24 cellular contexts compared by ENCODE assay signal in the genomic region with DNA sequence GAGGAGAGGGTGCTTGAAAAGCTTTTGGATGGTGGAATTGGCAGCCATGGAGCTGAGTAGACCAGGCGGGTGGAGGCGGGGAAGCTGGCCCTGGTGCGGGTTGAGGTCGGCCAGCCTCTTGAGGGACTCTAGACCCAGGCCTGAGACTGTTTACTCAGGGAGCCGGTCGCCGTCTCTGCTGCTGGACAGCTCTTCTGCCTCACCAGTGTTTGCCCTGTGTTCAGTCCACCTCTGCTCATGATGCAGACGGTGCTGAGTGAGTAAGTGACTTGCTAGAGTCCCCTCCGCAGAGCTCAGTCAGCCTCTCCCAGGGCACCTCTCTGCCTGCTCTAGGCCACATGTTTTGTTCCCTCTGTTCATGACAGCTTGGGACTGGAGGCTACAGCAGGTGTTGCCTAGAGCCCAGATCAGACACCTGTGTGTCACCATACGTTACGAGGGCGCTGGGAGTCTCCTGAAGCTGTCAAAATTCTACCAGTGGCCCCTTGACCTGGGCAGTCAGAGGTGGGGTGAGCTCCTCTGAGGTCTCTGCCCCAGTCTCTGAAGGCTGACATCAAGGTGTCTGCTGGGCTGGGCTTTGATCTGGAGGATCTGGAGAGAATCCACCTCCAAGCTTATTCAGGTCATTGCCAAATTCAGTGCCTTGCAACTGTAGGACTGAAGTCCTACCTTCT.
A peak's percentile ranks its signal among the peaks of the same experiment; 100 is the strongest.
DNase-seq lines count a peak whose midpoint lies in the region; ATAC-seq and TF ChIP-seq lines count a peak whose summit lies in the region.
"Had no signal": no experiment of that assay in that cellular context is flagged by ENCODE, and none has a peak within 500 bp of the region (broad histone marks: within the 10 kb centered on the region; RNA-seq: fewer than 3 reads in every experiment).

No MANE protein-coding gene starts in this region.

- H3K27ac Mint-ChIP-seq in chondrocyte (ENCODE audit: unreplicated experiment), result no peak overlapping the region
- no peak overlapping the region for H3K27ac Mint-ChIP-seq in activated CD4-positive, alpha-beta memory T cell treated with anti-CD3 and anti-CD28 coated beads, Interleukin-2, amount 10 ng/mL, durations not matched to agents 7 days and 5 days
- H3K27ac Mint-ChIP-seq: activated naive CD4-positive, alpha-beta T cell treated with anti-CD3 and anti-CD28 coated beads, Interleukin-2, amount 50 U/mL, for 72 hours; activated T-helper 1 cell treated with anti-CD3 and anti-CD28 coated beads, Interleukin-12 subunit alpha, Interleukin-12 subunit beta, Interleukin-2, Interleukin-4 antibody, amounts not matched to agents 30 ng/mL and 10 ng/mL and 1 ng/mL, durations not matched to agents 14 hours and 24 hours and 36 hours; dendritic cell treated with granulocyte-macrophage colony-stimulating factor and Interleukin-4, amounts not matched to agents 40 ng/mL and 50 ng/mL, for 4 days; memory B cell had no signal

- H3K27me3 ChIP-seq in lower lobe of right lung (ENCODE audit: low read depth) (peaks cover 15% of the 10 kb centered on the region), upper lobe of left lung (peaks cover 0 to 6% (median 0%) of the 10 kb centered on the region in 4 donors)
- H3K27me3 ChIP-seq: testis had no signal

- CTCF ChIA-PET in HEK293 (lab: Yijun Ruan, JAX), result interaction anchor here (0.6 to 2.0 kb wide), 5 partner anchors 14 to 178 kb away, joined by 3 to 7 read pairs (median 3); no protein-coding TSS in a partner anchor
- CTCF ChIA-PET in activated CD4-positive, alpha-beta memory T cell treated with anti-CD3 and anti-CD28 coated beads, Interleukin-2, amount 10 ng/mL, durations not matched to agents 7 days and 5 days (lab: Charles Lee), result interaction anchor here (0.6 kb wide), 1 partner anchor 382 kb away, joined by 3 read pairs; no protein-coding TSS in a partner anchor

- H3K27ac ChIP-seq in HEK293 (ENCODE audit: extremely low read depth, low read depth, low read length), result no peak overlapping the region
- H3K27ac ChIP-seq in lower lobe of right lung, result no peak overlapping the region
- no peak overlapping the region for H3K27ac ChIP-seq in upper lobe of left lung
- H3K27ac ChIP-seq: gastroesophageal sphincter, testis had no signal

- H3K4me3 Mint-ChIP-seq in chondrocyte (ENCODE audit: unreplicated experiment), result no peak overlapping the region
- H3K4me3 Mint-ChIP-seq in activated CD4-positive, alpha-beta memory T cell treated with anti-CD3 and anti-CD28 coated beads, Interleukin-2, amount 10 ng/mL, durations not matched to agents 7 days and 5 days, result no peak overlapping the region
- H3K4me3 Mint-ChIP-seq: activated T-helper 1 cell treated with anti-CD3 and anti-CD28 coated beads, Interleukin-12 subunit alpha, Interleukin-12 subunit beta, Interleukin-2, Interleukin-4 antibody, amounts not matched to agents 30 ng/mL and 10 ng/mL and 1 ng/mL, durations not matched to agents 14 hours and 24 hours and 36 hours; dendritic cell treated with granulocyte-macrophage colony-stimulating factor and Interleukin-4, amounts not matched to agents 40 ng/mL and 50 ng/mL, for 4 days; memory B cell; naive B cell had no signal

- H3K27me3 Mint-ChIP-seq in chondrocyte (ENCODE audit: low read depth), result peaks cover 62% of the 10 kb centered on the region
- peaks cover 36% of the 10 kb centered on the region for H3K27me3 Mint-ChIP-seq in activated CD4-positive, alpha-beta memory T cell treated with anti-CD3 and anti-CD28 coated beads, Interleukin-2, amount 10 ng/mL, durations not matched to agents 7 days and 5 days

- POLR2A ChIA-PET in HEK293 (lab: Yijun Ruan, JAX), result interaction anchor here (0.7 kb wide), 1 partner anchor 124 kb away, joined by 3 read pairs; no protein-coding TSS in a partner anchor
- POLR2A ChIA-PET in activated CD4-positive, alpha-beta memory T cell treated with anti-CD3 and anti-CD28 coated beads, Interleukin-2, amount 10 ng/mL, durations not matched to agents 7 days and 5 days (lab: Charles Lee), result no interaction called here

- no peaks in the 10 kb centered on the region for H3K36me3 Mint-ChIP-seq in chondrocyte (ENCODE audit: low read depth)
- H3K36me3 Mint-ChIP-seq in activated CD4-positive, alpha-beta memory T cell treated with anti-CD3 and anti-CD28 coated beads, Interleukin-2, amount 10 ng/mL, durations not matched to agents 7 days and 5 days (ENCODE audit: low read depth), result no peaks in the 10 kb centered on the region
- H3K36me3 Mint-ChIP-seq: activated naive CD4-positive, alpha-beta T cell treated with anti-CD3 and anti-CD28 coated beads, Interleukin-2, amount 50 U/mL, for 72 hours; memory B cell; naive B cell had no signal

- H3K9me3 Mint-ChIP-seq in chondrocyte (ENCODE audit: low read depth), result no peaks in the 10 kb centered on the region
- H3K9me3 Mint-ChIP-seq in activated CD4-positive, alpha-beta memory T cell treated with anti-CD3 and anti-CD28 coated beads, Interleukin-2, amount 10 ng/mL, durations not matched to agents 7 days and 5 days, result no peaks in the 10 kb centered on the region
- H3K9me3 Mint-ChIP-seq: activated naive CD4-positive, alpha-beta T cell treated with anti-CD3 and anti-CD28 coated beads, Interleukin-2, amount 50 U/mL, for 72 hours; activated T-helper 1 cell treated with anti-CD3 and anti-CD28 coated beads, Interleukin-12 subunit alpha, Interleukin-12 subunit beta, Interleukin-2, Interleukin-4 antibody, amounts not matched to agents 30 ng/mL and 10 ng/mL and 1 ng/mL, durations not matched to agents 14 hours and 24 hours and 36 hours; dendritic cell treated with granulocyte-macrophage colony-stimulating factor and Interleukin-4, amounts not matched to agents 40 ng/mL and 50 ng/mL, for 4 days; memory B cell; naive B cell had no signal

- H3K9me3 ChIP-seq in HEK293 (ENCODE audit: control insufficient read depth, insufficient read depth, low read depth, low read length) (no peaks in the 10 kb centered on the region), lower lobe of right lung (no peaks in the 10 kb centered on the region), upper lobe of left lung (no peaks in the 10 kb centered on the region)
- H3K9me3 ChIP-seq: testis had no signal

- H3K36me3 ChIP-seq in HEK293 (ENCODE audit: control insufficient read depth in 2 of 2, insufficient read depth in 1 of 2, low read length in 2 of 2), result no peaks in the 10 kb centered on the region
- no peaks in the 10 kb centered on the region for H3K36me3 ChIP-seq in lower lobe of right lung
- no peaks in the 10 kb centered on the region for H3K36me3 ChIP-seq in upper lobe of left lung
- H3K36me3 ChIP-seq: gastroesophageal sphincter had no signal

- ATAC-seq in lower lobe of right lung, result peak; percentile 88 to 91
- ATAC-seq in upper lobe of left lung (ENCODE audit: low FRiP score in 2 of 2), result peak in 1 of 2 donors; percentile 69
- ATAC-seq in GM21723 (IDR thresholded peaks at IDR 0.05; ENCODE audit: unreplicated experiment), result no peak
- ATAC-seq: activated naive CD4-positive, alpha-beta T cell treated with anti-CD3 and anti-CD28 coated beads, Interleukin-2, amount 50 U/mL, for 72 hours; gastroesophageal sphincter had no signal

- TF ChIP-seq CTCF in HEK293 (tag by site-specific recombination; IDR thresholded peaks at IDR 0.05), result no peak
- no peak for TF ChIP-seq CTCF in chondrocyte (IDR thresholded peaks at IDR 0.05)
- no peak for TF ChIP-seq CTCF in lower lobe of right lung (IDR thresholded peaks at IDR 0.05)
- no peak for TF ChIP-seq CTCF in upper lobe of left lung (IDR thresholded peaks at IDR 0.05)

- intact Hi-C loops in lower lobe of right lung (cut with DNase I), result no loop called here

- H3K4me1 Mint-ChIP-seq in chondrocyte (ENCODE audit: low read depth), result no peaks in the 10 kb centered on the region
- no peaks in the 10 kb centered on the region for H3K4me1 Mint-ChIP-seq in activated CD4-positive, alpha-beta memory T cell treated with anti-CD3 and anti-CD28 coated beads, Interleukin-2, amount 10 ng/mL, durations not matched to agents 7 days and 5 days
- H3K4me1 Mint-ChIP-seq: memory B cell had no signal

- no peak for TF ChIP-seq EP300 in upper lobe of left lung (IDR thresholded peaks at IDR 0.05)

- WGBS in upper lobe of left lung, 2 donors, result 47 to 61% methylated on average over 4 to 12 of the region's 12 CpGs

- peak; percentile 73 for DNase-seq in chondrocyte (ENCODE audit: low spot score)
- peak; percentile 78 for DNase-seq in lower lobe of right lung
- peak; percentile 30 to 77 for DNase-seq in upper lobe of left lung
- DNase-seq in activated CD4-positive, alpha-beta memory T cell treated with anti-CD3 and anti-CD28 coated beads, Interleukin-2, amount 10 ng/mL, durations not matched to agents 7 days and 5 days, result no peak
- no peak for DNase-seq in activated CD4-positive, alpha-beta T cell treated with anti-CD3 and anti-CD28 coated beads for 1 hour
- DNase-seq: activated CD4-positive, alpha-beta T cell treated with anti-CD3 and anti-CD28 coated beads, Interleukin-2, amount 50 U/mL, for 1 hour; EL; Kasumi-1; naive B cell; NCI-H1048; NCI-H187; NCI-H526 treated with DMSO at 0.1 percent for 48 hours; stimulated activated CD4-positive, alpha-beta T cell treated with anti-CD3 and anti-CD28 coated beads, Interleukin-4, amount 100 ng/mL, for 1 hour; stimulated activated naive CD4-positive, alpha-beta T cell; T-helper 9 cell; testis had no signal

- H3K4me3 ChIP-seq in HEK293 (ENCODE audit: low read depth, low read length) (no peak overlapping the region), lower lobe of right lung (no peak overlapping the region), upper lobe of left lung (no peak overlapping the region)
- H3K4me3 ChIP-seq: gastroesophageal sphincter, smooth muscle cell, testis had no signal

- H3K4me1 ChIP-seq in HEK293 (ENCODE audit: control insufficient read depth, insufficient read depth, low read length), result no peaks in the 10 kb centered on the region
- no peaks in the 10 kb centered on the region for H3K4me1 ChIP-seq in lower lobe of right lung
- peaks cover 0 to 10% (median 0%) of the 10 kb centered on the region in 4 donors for H3K4me1 ChIP-seq in upper lobe of left lung
- H3K4me1 ChIP-seq: gastroesophageal sphincter, testis had no signal

- TF ChIP-seq POLR2A in upper lobe of left lung (IDR thresholded peaks at IDR 0.05), result no peak

Comparison
In these comparisons a context has a peak if more than half of its experiments do, and no peak if none do; other contexts are left out.
1. DNase-seq: peak in chondrocyte (single experiment), lower lobe of right lung (single experiment) and upper lobe of left lung (2 of 2); none in activated CD4-positive, alpha-beta memory T cell treated with anti-CD3 and anti-CD28 coated beads, Interleukin-2, amount 10 ng/mL, durations not matched to agents 7 days and 5 days (single experiment) and activated CD4-positive, alpha-beta T cell treated with anti-CD3 and anti-CD28 coated beads for 1 hour (single experiment).